Comparison of ENCODE assay signal across 8 cellular contexts in the genomic region with DNA sequence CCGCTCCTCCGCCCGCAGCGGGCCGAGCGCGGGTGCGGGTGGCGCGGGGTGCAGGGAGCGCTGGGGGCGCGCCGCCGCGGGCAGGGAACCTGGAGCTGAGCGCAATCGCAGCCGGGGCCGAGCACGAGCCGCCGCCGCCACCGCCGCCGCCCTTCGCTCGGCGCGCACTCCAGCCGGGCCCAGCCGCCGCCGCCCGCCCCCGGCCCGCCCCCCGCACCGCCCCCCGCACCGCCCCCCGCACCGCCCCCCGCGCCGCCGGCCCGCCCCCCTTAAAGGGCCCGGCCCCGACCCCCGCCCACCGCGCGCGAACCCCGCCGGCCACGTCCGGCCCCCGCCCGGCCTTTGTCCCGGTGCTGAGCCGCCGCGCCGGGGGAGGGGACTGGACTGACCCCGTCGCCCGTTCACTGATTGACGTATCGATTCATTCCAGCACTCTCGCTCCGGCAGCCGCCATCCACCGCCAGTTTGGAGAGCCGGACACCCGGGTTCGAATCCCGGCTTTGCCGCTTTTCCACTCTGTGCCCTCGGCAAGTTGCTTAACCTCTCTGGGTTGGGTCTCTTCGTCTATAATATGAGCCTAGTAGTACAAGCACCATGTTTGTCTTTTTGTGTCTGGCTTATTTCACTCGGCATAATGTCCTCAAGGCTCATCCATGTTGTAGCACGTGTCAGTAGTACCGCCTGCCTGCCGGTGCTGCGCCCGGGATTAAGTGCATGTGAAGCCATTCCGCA. TPM values are rescaled to one million over a fixed set of nuclear protein-coding genes. Genes with fewer than 3 reads are reported as not detected.
DNase-seq lines count a peak whose midpoint lies in the region; ATAC-seq, FAIRE-seq and TF ChIP-seq lines count a peak whose summit lies in the region.

Gene SH3PXD2B, minus strand, starts transcription at position 171 of the 732 bp plus-strand sequence. CDS start 173 bp downstream, outside the sequence.

- peak within 1 kb of the TSS; percentile 68 to 93 (median 84) for H3K4me3 Mint-ChIP-seq in CD8-positive, alpha-beta memory T cell

- POLR2A ChIA-PET in CD8-positive, alpha-beta memory T cell (lab: Charles Lee), result interaction anchor here (0.6 kb wide), 1 partner anchor 230 kb away, joined by 3 read pairs; no protein-coding TSS in a partner anchor

- intact Hi-C loops in left cardiac atrium (cut with DNase I), result no loop called here

- ATAC-seq in left cardiac atrium (peak; percentile 54 to 62), HG02973 (IDR thresholded peaks at IDR 0.05; ENCODE audit: unreplicated experiment) (no peak), GM21390 (IDR thresholded peaks at IDR 0.05; ENCODE audit: unreplicated experiment) (no peak)

- peak within 1 kb of the TSS; percentile 14 for H2AK5ac ChIP-seq in trophoblast cell (ENCODE audit: low read length)

- no peak within 1 kb of the TSS for H3K27ac ChIP-seq in CD8-positive, alpha-beta memory T cell (ENCODE audit: low read depth, low read length)
- H3K27ac ChIP-seq in trophoblast cell (ENCODE audit: low read depth, low read length), result peak within 1 kb of the TSS; percentile 86

- DNase-seq in CD8-positive, alpha-beta memory T cell, result peak in 4 of 5 donors; percentile 28 to 47 (median 38)
- DNase-seq in HFF-Myc (ENCODE audit: extremely low read depth, low read depth) (no peak), RCC 7860 (ENCODE audit: low spot score) (peak; percentile 50), anterior cingulate cortex (lab: John Stamatoyannopoulos, UW) (peak in 39 of 58 donors; percentile 32 to 77 (median 64)), left cardiac atrium (peak; percentile 76), trophoblast cell (peak; percentile 61 to 75)

- CTCF ChIA-PET in CD8-positive, alpha-beta memory T cell (lab: Charles Lee), result no interaction called here

- H3K4me3 ChIP-seq in CD8-positive, alpha-beta memory T cell (ENCODE audit: low read length), result peak within 1 kb of the TSS; percentile 22
- H3K4me3 ChIP-seq in HFF-Myc (replicated peaks; ENCODE audit: low read depth, low read length) (peak within 1 kb of the TSS; percentile 82), trophoblast cell (ENCODE audit: low read depth, low read length) (peak within 1 kb of the TSS; percentile 94)

- peak within 1 kb of the TSS; percentile 75 for H2BK120ac ChIP-seq in trophoblast cell (ENCODE audit: insufficient read depth, low read length, poor library complexity)

- no peaks in the 10 kb centered on the region for H3K36me3 ChIP-seq in CD8-positive, alpha-beta memory T cell (ENCODE audit: insufficient read depth, low read length)
- peaks cover 0 to 7% of the 10 kb centered on the region in 2 experiments for H3K36me3 ChIP-seq in trophoblast cell (ENCODE audit: control insufficient read depth in 1 of 2, insufficient read depth in 2 of 2, low read length in 2 of 2)

- H3K9me3 Mint-ChIP-seq in CD8-positive, alpha-beta memory T cell, result peaks cover 0 to 3% (median 0%) of the 10 kb centered on the region in 5 donors

- peak within 1 kb of the TSS; percentile 93 for H4K91ac ChIP-seq in trophoblast cell (ENCODE audit: low read depth, low read length)

- peak within 1 kb of the TSS; percentile 85 for H2AFZ ChIP-seq in trophoblast cell (ENCODE audit: insufficient read depth, low read length, poor library complexity)

- H2BK5ac ChIP-seq in trophoblast cell (ENCODE audit: low read depth, low read length, poor library complexity), result peak within 1 kb of the TSS; percentile 73

- peaks cover 12 to 14% (median 13%) of the 10 kb centered on the region in 3 donors for H3K4me1 Mint-ChIP-seq in CD8-positive, alpha-beta memory T cell

- H3K18ac ChIP-seq in trophoblast cell (ENCODE audit: low read length), result peak within 1 kb of the TSS; percentile 97

- H3K27me3 ChIP-seq in CD8-positive, alpha-beta memory T cell (ENCODE audit: insufficient read depth, low read length, poor library complexity, severe bottlenecking), result peaks cover 23% of the 10 kb centered on the region
- H3K27me3 ChIP-seq in trophoblast cell (ENCODE audit: insufficient read depth, low read length), result no peaks in the 10 kb centered on the region

- H3K27me3 Mint-ChIP-seq in CD8-positive, alpha-beta memory T cell, result peaks cover 30 to 69% of the 10 kb centered on the region in 2 donors

- H3K9ac ChIP-seq in trophoblast cell (ENCODE audit: low read length), result peak within 1 kb of the TSS; percentile 98

- peak within 1 kb of the TSS; percentile 84 for H3K4me2 ChIP-seq in trophoblast cell (ENCODE audit: low read length)

- H2BK12ac ChIP-seq in trophoblast cell (ENCODE audit: low read length), result peak within 1 kb of the TSS; percentile 53

- peaks cover 9% of the 10 kb centered on the region for H3K79me2 ChIP-seq in trophoblast cell (ENCODE audit: control insufficient read depth, insufficient read depth, low read length, poor library complexity)

- H3K9me3 ChIP-seq in CD8-positive, alpha-beta memory T cell (ENCODE audit: low read length), result no peaks in the 10 kb centered on the region
- H3K9me3 ChIP-seq in trophoblast cell (ENCODE audit: insufficient read depth, low read depth, low read length), result no peaks in the 10 kb centered on the region

- H3K14ac ChIP-seq in trophoblast cell (ENCODE audit: low read length), result peak within 1 kb of the TSS; percentile 96

- peaks cover 25% of the 10 kb centered on the region for H3K79me1 ChIP-seq in trophoblast cell (ENCODE audit: low read length)

- no peak within 1 kb of the TSS for H3K23ac ChIP-seq in trophoblast cell (ENCODE audit: low read length)

- no peaks in the 10 kb centered on the region for H3K36me3 Mint-ChIP-seq in CD8-positive, alpha-beta memory T cell

- H3K27ac Mint-ChIP-seq in CD8-positive, alpha-beta memory T cell, result peak within 1 kb of the TSS in 5 of 8 donors; percentile 11 to 89 (median 11)

- peaks cover 4% of the 10 kb centered on the region for H3K4me1 ChIP-seq in CD8-positive, alpha-beta memory T cell (ENCODE audit: insufficient read depth, low read length)
- peaks cover 20 to 32% of the 10 kb centered on the region in 2 experiments for H3K4me1 ChIP-seq in trophoblast cell (ENCODE audit: control insufficient read depth in 1 of 2, insufficient read depth in 2 of 2, low read length in 2 of 2)

- peak within 1 kb of the TSS; percentile 87 for H3K4ac ChIP-seq in trophoblast cell (ENCODE audit: low read depth, low read length)

- no CpG with 5 or more reads among the region's 90 CpGs for WGBS in trophoblast cell (ENCODE audit: extremely low coverage, insufficient coverage, insufficient read length)

- no peak for FAIRE-seq in RCC 7860 (lab: Jason Lieb, UNC)

- peak within 1 kb of the TSS; percentile 90 for H4K12ac ChIP-seq in trophoblast cell (ENCODE audit: low read depth, low read length)

- peak within 1 kb of the TSS; percentile 70 for H4K8ac ChIP-seq in trophoblast cell (ENCODE audit: low read depth, low read length)

- TF ChIP-seq CTCF in HFF-Myc (IDR thresholded peaks at IDR 0.05; ENCODE audit: low read depth, low read length, missing control alignments), result no peak

RNA-seq across cellular contexts. Expression of gene SH3PXD2B, which starts in this region (rescaled TPM):
- under 1 TPM; 0.09 to 0.15 TPM for total RNA-seq in CD8-positive, alpha-beta memory T cell
- polyA plus RNA-seq in CD8-positive, alpha-beta memory T cell, result not detected
- total RNA-seq in left cardiac atrium, result 10 to 100 TPM in 1 of 2 donors, 1 to 10 TPM in 1; 10.0 to 15.3 TPM
- 40.1 and 41.6 TPM in 2 replicates for polyA plus RNA-seq in trophoblast cell (2013)

Comparison
In these comparisons a context has a peak if more than half of its experiments do, and no peak if none do; other contexts are left out.
1. RNA of gene SH3PXD2B (total RNA-seq): 10.0 to 15.3 TPM in left cardiac atrium; 0.09 to 0.15 TPM in CD8-positive, alpha-beta memory T cell; every median in the first group is over 4 times any median in the second.
2. Peak in DNase-seq and H3K4me3 ChIP-seq in CD8-positive, alpha-beta memory T cell; RNA of the gene not detected or under 1 TPM.
3. H3K4me3 ChIP-seq: peak in every context shown above with its lines; median percentile 94 in trophoblast cell; 82 in HFF-Myc; 22 in CD8-positive, alpha-beta memory T cell.
4. ATAC-seq: peak in left cardiac atrium (2 of 2); none in HG02973 (single experiment) and GM21390 (single experiment).